Comparison of ENCODE assay signal across 25 cellular contexts in the genomic region with DNA sequence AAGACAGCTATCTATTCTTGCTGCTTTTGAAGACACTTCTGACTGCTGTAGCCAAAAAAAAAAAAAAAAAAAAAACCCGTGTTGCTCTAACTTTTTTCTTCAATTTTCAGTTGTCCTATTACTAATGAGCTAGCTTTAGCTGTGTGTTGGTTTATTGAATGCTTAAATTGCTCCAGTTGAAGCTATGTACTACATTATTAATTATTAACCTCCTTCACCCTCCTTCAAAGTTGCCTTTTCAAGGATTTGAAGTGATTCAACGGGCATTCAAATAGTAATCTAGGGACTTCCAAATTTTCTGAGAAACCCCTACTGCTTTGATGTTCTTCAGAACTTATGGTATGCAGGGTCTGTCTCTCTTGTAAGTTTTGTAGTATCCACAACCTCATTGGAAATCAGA.
"Had no signal": no experiment of that assay in that cellular context is flagged by ENCODE, and none has a peak within 500 bp of the region (broad histone marks: within the 10 kb centered on the region; RNA-seq: fewer than 3 reads in every experiment).

No MANE protein-coding gene starts in this region.

- DNase-seq: cerebellar nuclear complex; cortex of kidney; effector memory CD8-positive, alpha-beta T cell; hypothalamus; immature natural killer cell; islet precursor cell; left cardiac atrium; left ventricle myocardium superior; lower lobe of right lung; midbrain; naive thymus-derived CD8-positive, alpha-beta T cell; occipital lobe; stimulated activated CD4-positive, alpha-beta T cell treated with anti-CD3 and anti-CD28 coated beads, Interleukin-12 subunit alpha, Interleukin-12 subunit beta, amount 100 ng/mL, for 4 hours; stimulated activated CD4-positive, alpha-beta T cell treated with anti-CD3 and anti-CD28 coated beads, Interleukin-1b, Interleukin-23, amount 100 ng/mL, for 48 hours; stimulated activated CD4-positive, alpha-beta T cell treated with anti-CD3 and anti-CD28 coated beads, Interleukin-4, amount 100 ng/mL, for 1 hour; stimulated activated CD8-positive, alpha-beta memory T cell treated with anti-CD3 and anti-CD28 coated beads, Interleukin-4, amount 100 ng/mL, for 48 hours; stimulated activated naive CD4-positive, alpha-beta T cell; stimulated activated naive CD8-positive, alpha-beta T cell treated with anti-CD3 and anti-CD28 coated beads, Interleukin-15, amount 100 ng/mL, for 72 hours; transverse colon had no signal

- H3K9ac ChIP-seq: parathyroid adenoma had no signal

- H3K4me1 ChIP-seq: parathyroid adenoma, right atrium auricular region, suprapubic skin, transverse colon, vagina had no signal

- ATAC-seq: effector memory CD8-positive, alpha-beta T cell; left cardiac atrium; left ventricle myocardium superior; naive thymus-derived CD8-positive, alpha-beta T cell; sciatic nerve; stimulated activated naive CD8-positive, alpha-beta T cell treated with anti-CD3 and anti-CD28 coated beads, Interleukin-15, amount 100 ng/mL, for 72 hours had no signal

- H2AFZ ChIP-seq: parathyroid adenoma had no signal

- H3K4me3 ChIP-seq: lower lobe of right lung, right atrium auricular region, smooth muscle cell, suprapubic skin, transverse colon, vagina had no signal

- H3K4me2 ChIP-seq: smooth muscle cell had no signal

- H3K27me3 ChIP-seq: right atrium auricular region, suprapubic skin, transverse colon, vagina had no signal

- H3K9me3 ChIP-seq: lower lobe of right lung, right atrium auricular region, suprapubic skin, transverse colon, vagina had no signal

- H3K36me3 ChIP-seq: lower lobe of right lung, right atrium auricular region, suprapubic skin, transverse colon, vagina had no signal

- H3K27ac ChIP-seq: lower lobe of right lung, parathyroid adenoma, right atrium auricular region, suprapubic skin, transverse colon, vagina had no signal
